ENCODE assay signal across 25 cellular contexts in the genomic region with DNA sequence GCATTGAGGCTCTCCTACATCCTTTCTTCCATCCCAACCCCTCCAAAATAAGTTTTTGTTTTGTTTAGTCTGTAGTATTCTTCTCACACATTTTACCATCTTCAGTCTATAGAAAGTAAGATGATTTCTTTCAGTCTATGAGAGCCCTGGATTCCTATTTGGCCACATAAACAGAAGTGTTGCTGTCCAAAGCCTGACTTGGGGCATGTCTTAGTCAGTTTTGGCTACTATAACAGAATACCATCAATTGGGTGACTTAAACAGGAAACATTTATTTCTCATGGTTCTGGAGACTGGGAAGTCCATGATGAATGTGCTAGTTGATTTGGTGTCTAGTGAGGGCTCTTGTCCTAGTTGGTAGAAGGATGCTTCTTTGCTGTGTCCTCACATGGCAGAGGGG.
"Had no signal": no experiment of that assay in that cellular context is flagged by ENCODE, and none has a peak within 500 bp of the region (broad histone marks: within the 10 kb centered on the region; RNA-seq: fewer than 3 reads in every experiment).

No MANE protein-coding gene starts in this region.

- H3K27ac ChIP-seq: colonic mucosa, SJSA1, VCaP had no signal

- ATAC-seq: activated T-helper 17 cell treated with anti-CD3 and anti-CD28 coated beads, Interleukin-2, amount 50 U/mL, for 72 hours; PC-3; T-cell had no signal

- DNase-seq: activated CD4-positive, alpha-beta memory T cell treated with anti-CD3 and anti-CD28 coated beads, Interleukin-2, amount 10 ng/mL, durations not matched to agents 7 days and 5 days; activated CD4-positive, alpha-beta T cell treated with anti-CD3 and anti-CD28 coated beads, Interleukin-2, amount 10 ng/mL, durations not matched to agents 7 days and 5 days; activated CD4-positive, CD25-positive, alpha-beta regulatory T cell; activated gamma-delta T cell treated with Interleukin-2 at 50 U/mL for 16 hours; activated naive CD4-positive, alpha-beta T cell treated with anti-CD3 and anti-CD28 coated beads, Interleukin-2, amount 10 ng/mL, durations not matched to agents 7 days and 5 days; activated naive CD8-positive, alpha-beta T cell treated with anti-CD3 and anti-CD28 coated beads for 36 hours; activated T-cell treated with anti-CD3 and anti-CD28 coated beads for 4 hours; activated T-cell treated with anti-CD3 and anti-CD28 coated beads, Interleukin-2, amount 50 U/mL, for 48 hours; anterior cingulate cortex; colonic mucosa; MM.1S; NCI-H1105; NCI-H1436; NCI-H1694 treated with DMSO at 0.1 percent for 48 hours; NCI-H2029 treated with DMSO at 0.1 percent for 48 hours; NCI-H524; PC-3; SHP77; T-cell; T-helper 2 cell; T1000 had no signal

- H3K27me3 ChIP-seq: colonic mucosa, SJSA1 had no signal

- FAIRE-seq: RCC 7860 had no signal

- H3K9me3 ChIP-seq: colonic mucosa, SJSA1 had no signal

- H3K36me3 ChIP-seq: colonic mucosa, SJSA1 had no signal

- H3K4me3 ChIP-seq: colonic mucosa, SJSA1 had no signal

- H3K4me1 ChIP-seq: colonic mucosa had no signal
